ENCODE assay signal across 8 cellular contexts in genomic region chr1:225460737-225461532, GRCh38. TPM values are rescaled to one million over a fixed set of nuclear protein-coding genes. Genes with fewer than 3 reads are reported as not detected.
DNase-seq lines count a peak whose midpoint lies in the region; ATAC-seq and TF ChIP-seq lines count a peak whose summit lies in the region.

No MANE protein-coding gene starts in this region.

- H2AFZ ChIP-seq in PC-9: no peak overlapping the region

- WGBS in endodermal cell (ENCODE audit: insufficient coverage in 1 of 2, insufficient read length in 1 of 2), 2 experiments: 85 to 100% methylated on average over 3 to 8 of the region's 8 CpGs

- H3K9me2 ChIP-seq in PC-9 (ENCODE audit: insufficient read depth): no peaks in the 10 kb centered on the region

- H3K9me3 ChIP-seq in BE2C: no peaks in the 10 kb centered on the region
- H3K9me3 ChIP-seq in PC-9 (ENCODE audit: insufficient read depth, low read depth): no peaks in the 10 kb centered on the region
- H3K9me3 ChIP-seq in endodermal cell (ENCODE audit: control insufficient read depth, low read length): peaks cover 10% of the 10 kb centered on the region

- CTCF ChIA-PET in PC-9 (lab: Charles Lee): interaction anchor here (0.5 to 1.5 kb wide), 5 partner anchors 14 to 619 kb away, joined by 3 to 6 read pairs (median 3); no protein-coding TSS in a partner anchor

- intact Hi-C loops in PC-9 (cut with micrococcal nuclease; ENCODE audit: unreplicated experiment): loop anchor here (1.0 to 5.0 kb wide), 3 partner anchors 15 to 851 kb away; partner anchors contain the start of gene LBR

- no peak overlapping the region for H3K4me3 Mint-ChIP-seq in activated naive CD8-positive, alpha-beta T cell
- H3K4me3 Mint-ChIP-seq in neural crest cell (no peak overlapping the region), endodermal cell (no peak overlapping the region)

- H3K4me1 ChIP-seq in BE2C: peaks cover 40% of the 10 kb centered on the region
- H3K4me1 ChIP-seq in PC-9 (replicated peaks; ENCODE audit: insufficient read depth): peaks cover 62% of the 10 kb centered on the region
- peaks cover 12% of the 10 kb centered on the region for H3K4me1 ChIP-seq in endodermal cell (ENCODE audit: control insufficient read depth, insufficient read depth, low read length)

- H3K27me3 Mint-ChIP-seq in activated naive CD8-positive, alpha-beta T cell: no peaks in the 10 kb centered on the region
- H3K27me3 Mint-ChIP-seq in neural crest cell (ENCODE audit: low read depth) (no peaks in the 10 kb centered on the region), endodermal cell (ENCODE audit: insufficient read depth) (peaks cover 2% of the 10 kb centered on the region)

- no peaks in the 10 kb centered on the region for H3K79me2 ChIP-seq in PC-9 (ENCODE audit: low read depth)

- H3K4me3 ChIP-seq in BE2C (ENCODE audit: low read depth, low read length) (0 out of 2 replicates have a peak overlapping the region, but pooled peaks have one; percentile 5), PC-9 (no peak overlapping the region), endodermal cell (ENCODE audit: low read length) (no peak overlapping the region)

- no peaks in the 10 kb centered on the region for H3K27me3 ChIP-seq in BE2C
- no peaks in the 10 kb centered on the region for H3K27me3 ChIP-seq in PC-9 (ENCODE audit: insufficient read depth, low read depth)
- H3K27me3 ChIP-seq in endodermal cell (ENCODE audit: control insufficient read depth, insufficient read depth, low read length, poor library complexity, severe bottlenecking): no peaks in the 10 kb centered on the region

- no peak overlapping the region for H3K9ac ChIP-seq in endodermal cell (ENCODE audit: extremely low read depth, low read length, poor library complexity, severe bottlenecking)

- H3K9me3 Mint-ChIP-seq in activated naive CD8-positive, alpha-beta T cell (ENCODE audit: low read depth): no peaks in the 10 kb centered on the region
- no peaks in the 10 kb centered on the region for H3K9me3 Mint-ChIP-seq in neural crest cell
- no peaks in the 10 kb centered on the region for H3K9me3 Mint-ChIP-seq in endodermal cell

- BruUV-seq in PC-9 (replicated peaks; lab: Mats Ljungman, UMichigan): no TSS peak

- TF ChIP-seq CTCF in BE2C (IDR thresholded peaks at IDR 0.05; ENCODE audit: low read depth, low read length) (no peak), PC-9 (conservative IDR thresholded peaks at IDR 0.05) (no peak), neural crest cell (conservative IDR thresholded peaks at IDR 0.05) (no peak), endodermal cell (conservative IDR thresholded peaks at IDR 0.05) (no peak)

- peaks cover 48% of the 10 kb centered on the region for H3F3A ChIP-seq in PC-9 (ENCODE audit: insufficient read depth, low read depth)

- peak overlapping the region; percentile 68 for H3K27ac ChIP-seq in PC-9
- no peak overlapping the region for H3K27ac ChIP-seq in endodermal cell (ENCODE audit: low read depth, low read length)

- peak overlapping the region; percentile 54 for H3K4me2 ChIP-seq in PC-9

- H3K4me1 Mint-ChIP-seq in activated naive CD8-positive, alpha-beta T cell (ENCODE audit: low read depth): peaks cover 35% of the 10 kb centered on the region
- peaks cover 32% of the 10 kb centered on the region for H3K4me1 Mint-ChIP-seq in neural crest cell
- H3K4me1 Mint-ChIP-seq in endodermal cell: peaks cover 15% of the 10 kb centered on the region

- H3K36me3 ChIP-seq in BE2C (no peaks in the 10 kb centered on the region), PC-9 (ENCODE audit: low read depth) (no peaks in the 10 kb centered on the region), endodermal cell (ENCODE audit: control insufficient read depth, insufficient read depth, low read length) (no peaks in the 10 kb centered on the region)

- H3K27ac Mint-ChIP-seq in activated naive CD8-positive, alpha-beta T cell: peak overlapping the region; percentile 76
- H3K27ac Mint-ChIP-seq in neural crest cell (ENCODE audit: unreplicated experiment): peak overlapping the region; percentile 33
- no peak overlapping the region for H3K27ac Mint-ChIP-seq in endodermal cell

- POLR2A ChIA-PET in PC-9 (lab: Charles Lee; ENCODE audit: unreplicated experiment): interaction anchor here (0.6 to 1.3 kb wide), 4 partner anchors 15 to 541 kb away, joined by 3 to 8 read pairs (median 4); no protein-coding TSS in a partner anchor

- no peaks in the 10 kb centered on the region for H3K36me3 Mint-ChIP-seq in activated naive CD8-positive, alpha-beta T cell
- H3K36me3 Mint-ChIP-seq in neural crest cell (ENCODE audit: low read depth) (peaks cover 2% of the 10 kb centered on the region), endodermal cell (ENCODE audit: low read depth) (no peaks in the 10 kb centered on the region)

- ATAC-seq in GM19463 (IDR thresholded peaks at IDR 0.05; ENCODE audit: unreplicated experiment) (no peak), GM21528 (IDR thresholded peaks at IDR 0.05; ENCODE audit: low FRiP score, unreplicated experiment) (no peak), HG03196 (IDR thresholded peaks at IDR 0.05; ENCODE audit: unreplicated experiment) (no peak)

- H4K20me1 ChIP-seq in PC-9 (ENCODE audit: insufficient read depth): no peaks in the 10 kb centered on the region

- no peak for DNase-seq in BE2C
- DNase-seq in PC-9: peak; percentile 76 to 81
- no peak for DNase-seq in neural crest cell (ENCODE audit: low read depth, low spot score)
- DNase-seq in endodermal cell: no peak

RNA-seq across cellular contexts. Expression of gene LBR, which starts 33.1 kb away (rescaled TPM):
- 34.2 TPM for polyA plus RNA-seq in BE2C (2012; ENCODE audit: insufficient read depth, insufficient read length, low read depth)
- 128 and 158 TPM in 2 replicates for total RNA-seq in PC-9 (2021)
- total RNA-seq in neural crest cell: 168 and 181 TPM in 2 replicates
- total RNA-seq in endodermal cell: 10 to 100 TPM; 49.8 to 72.3 TPM
- 98.3 TPM for polyA plus RNA-seq in endodermal cell (2013, experiment 1 of 2)
- 96.7 TPM for polyA plus RNA-seq in endodermal cell (2013, experiment 2 of 2)

Comparison
In these comparisons a context has a peak if more than half of its experiments do, and no peak if none do; other contexts are left out.
1. DNase-seq: peak in PC-9 (2 of 2); none in BE2C (single experiment), neural crest cell (single experiment) and endodermal cell (single experiment).